ENCODE assay signal across 8 cellular contexts in genomic region chr7:138001529-138002095, GRCh38. TPM values are rescaled to one million over a fixed set of nuclear protein-coding genes. Genes with fewer than 3 reads are reported as not detected.
DNase-seq lines count a peak whose midpoint lies in the region; TF ChIP-seq lines count a peak whose summit lies in the region.

A gene with protein sequence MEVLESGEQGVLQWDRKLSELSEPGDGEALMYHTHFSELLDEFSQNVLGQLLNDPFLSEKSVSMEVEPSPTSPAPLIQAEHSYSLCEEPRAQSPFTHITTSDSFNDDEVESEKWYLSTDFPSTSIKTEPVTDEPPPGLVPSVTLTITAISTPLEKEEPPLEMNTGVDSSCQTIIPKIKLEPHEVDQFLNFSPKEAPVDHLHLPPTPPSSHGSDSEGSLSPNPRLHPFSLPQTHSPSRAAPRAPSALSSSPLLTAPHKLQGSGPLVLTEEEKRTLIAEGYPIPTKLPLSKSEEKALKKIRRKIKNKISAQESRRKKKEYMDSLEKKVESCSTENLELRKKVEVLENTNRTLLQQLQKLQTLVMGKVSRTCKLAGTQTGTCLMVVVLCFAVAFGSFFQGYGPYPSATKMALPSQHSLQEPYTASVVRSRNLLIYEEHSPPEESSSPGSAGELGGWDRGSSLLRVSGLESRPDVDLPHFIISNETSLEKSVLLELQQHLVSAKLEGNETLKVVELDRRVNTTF (minus strand): TSS chr7:138002086. CDS start chr7:138001705, 381 bp downstream.

- in situ Hi-C loops in GM23248 (cut with MboI), result no loop called here

- H3K9ac ChIP-seq in GM23248, result peak within 1 kb of the TSS; percentile 99

- peak within 1 kb of the TSS; percentile 98 for H3K4me2 ChIP-seq in GM23248 (ENCODE audit: unreplicated experiment)

- peaks cover 34% of the 10 kb centered on the region for H3F3A ChIP-seq in GM23248 (ENCODE audit: insufficient read depth)

- H3K27me3 ChIP-seq in GM23248 (replicated peaks; ENCODE audit: insufficient read depth) (no peaks in the 10 kb centered on the region), layer of hippocampus (ENCODE audit: control insufficient read depth, insufficient read depth, low read length) (no peaks in the 10 kb centered on the region)

- WGBS in GM23248 (ENCODE audit: low coverage in 1 of 2, low lambda C conversion rate in 2 of 2, missing lambda C conversion rate in 2 of 2), 2 experiments, result 1 to 2% methylated on average over 47 of the region's 47 CpGs

- H3K36me3 ChIP-seq in GM23248 (ENCODE audit: low read depth), result no peaks in the 10 kb centered on the region

- no peaks in the 10 kb centered on the region for H4K20me1 ChIP-seq in GM23248 (ENCODE audit: insufficient read depth)

- peaks cover 34% of the 10 kb centered on the region for H3K4me1 ChIP-seq in GM23248 (ENCODE audit: insufficient read depth)

- H2AFZ ChIP-seq in GM23248, result peak within 1 kb of the TSS; percentile 81

- no peak for TF ChIP-seq CTCF in cardiac fibroblast (IDR thresholded peaks at IDR 0.05; ENCODE audit: low read depth, low read length)

- peak within 1 kb of the TSS; percentile 96 for H3K27ac ChIP-seq in GM23248
- H3K27ac ChIP-seq in layer of hippocampus (ENCODE audit: low read depth, low read length), result peak within 1 kb of the TSS; percentile 92

- DNase-seq in EL (peak; percentile 74), GM23248 (peak; percentile 90), MV-4-11 (lab: John Stamatoyannopoulos, UW) (peak; percentile 63), cardiac fibroblast (ENCODE audit: low read depth in 2 of 2) (peak; percentile 68 to 73), NCI-H1694 treated with DMSO at 0.1 percent for 48 hours (lab: John Stamatoyannopoulos, UW) (no peak)
- DNase-seq in activated CD4-positive, CD25-positive, alpha-beta regulatory T cell (lab: John Stamatoyannopoulos, UW), result peak; percentile 39 to 44 (median 41)
- DNase-seq in stimulated activated CD4-positive, alpha-beta T cell treated with anti-CD3 and anti-CD28 coated beads, Interleukin-2, amount 100 ng/mL, for 24 hours, result peak; percentile 65 to 73

- H3K4me3 ChIP-seq in GM23248 (peak within 1 kb of the TSS; percentile 89), cardiac fibroblast (replicated peaks in 1 of 2; ENCODE audit: low read depth in 2 of 2, low read length in 2 of 2) (peak within 1 kb of the TSS; percentile 80 to 97)

- H3K9me2 ChIP-seq in GM23248 (ENCODE audit: insufficient read depth), result no peaks in the 10 kb centered on the region

- H3K9me3 ChIP-seq in GM23248 (ENCODE audit: low read depth), result no peaks in the 10 kb centered on the region

- peaks cover 58% of the 10 kb centered on the region for H3K79me2 ChIP-seq in GM23248 (ENCODE audit: insufficient read depth)

RNA-seq across cellular contexts. Expression of the gene that starts here (rescaled TPM):
- 43.7 and 67.9 TPM in 2 replicates for total RNA-seq in GM23248 (2014; rRNA removed; shearing (Covaris generic))
- 49.7 and 53.7 TPM in 2 replicates for polyA plus RNA-seq in GM23248 (2016; fragmentation: Nextera tagmentation; extraction: Ambion mirVana)
